Comparison of ENCODE assay signal across 35 cellular contexts in the genomic region with DNA sequence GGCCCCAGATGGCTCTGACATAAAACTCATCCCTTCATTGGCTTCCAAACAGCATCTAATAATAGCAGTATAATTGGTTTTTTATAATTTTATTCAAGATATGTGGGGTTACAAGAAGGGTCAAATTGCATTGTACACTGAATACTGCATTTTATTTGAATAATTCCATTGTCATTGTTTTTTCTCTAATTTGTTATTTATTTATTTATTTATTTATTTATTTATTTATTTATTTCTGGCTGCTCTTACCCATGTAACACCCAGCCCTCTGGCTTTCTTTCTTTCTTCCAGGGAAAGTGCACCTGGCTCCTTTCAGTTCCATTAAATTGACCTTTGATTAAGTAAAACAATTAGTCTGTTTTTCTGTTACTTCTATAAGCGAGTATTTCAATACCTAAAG.
"Had no signal": no experiment of that assay in that cellular context is flagged by ENCODE, and none has a peak within 500 bp of the region (broad histone marks: within the 10 kb centered on the region; RNA-seq: fewer than 3 reads in every experiment).

No MANE protein-coding gene starts in this region.

- H3K9me3 ChIP-seq: MG63 had no signal

- DNase-seq: Karpas-422, Kasumi-1, MG63, MM.1S, MV-4-11, NCI-H1048, NCI-H1092, NCI-H1092 treated with DMSO at 0.1 percent for 48 hours, NCI-H1105, NCI-H1105 treated with DMSO at 0.1 percent for 48 hours, NCI-H1417, NCI-H1417 treated with DMSO at 0.1 percent for 48 hours, NCI-H1436, NCI-H1436 treated with DMSO at 0.1 percent for 48 hours, NCI-H146, NCI-H1694, NCI-H1694 treated with DMSO at 0.1 percent for 48 hours, NCI-H187, NCI-H187 treated with DMSO at 0.1 percent for 48 hours, NCI-H1930, NCI-H2029, NCI-H2029 treated with DMSO at 0.1 percent for 48 hours, NCI-H2081, NCI-H2081 treated with DMSO at 0.1 percent for 48 hours, NCI-H2107, NCI-H2171, NCI-H2171 treated with DMSO at 0.1 percent for 48 hours, NCI-H2227 treated with DMSO at 0.1 percent for 48 hours, NCI-H226, NCI-H345, NCI-H446, NCI-H446 treated with DMSO at 0.1 percent for 48 hours, NCI-H510A, NCI-H510A treated with DMSO at 0.1 percent for 48 hours, NCI-H524 had no signal

- H3K36me3 ChIP-seq: MG63 had no signal

- H3K4me3 ChIP-seq: MG63 had no signal

- H3K27me3 ChIP-seq: MG63 had no signal
